ENCODE assay signal across 11 cellular contexts in genomic region chr6:92122746-92123145, GRCh38.
DNase-seq lines count a peak whose midpoint lies in the region; ATAC-seq, FAIRE-seq and TF ChIP-seq lines count a peak whose summit lies in the region.
"Had no signal": no experiment of that assay in that cellular context is flagged by ENCODE, and none has a peak within 500 bp of the region (broad histone marks: within the 10 kb centered on the region; RNA-seq: fewer than 3 reads in every experiment).

No MANE protein-coding gene starts in this region.

- H3K36me3 Mint-ChIP-seq in stimulated activated memory B cell treated with anti-CD40 and anti-IgM and Interleukin-4, amounts not matched to agents 10 μg/mL and 1 μg/mL and 100 μg/mL, for 72 hours: no peaks in the 10 kb centered on the region

- no peak for FAIRE-seq in HepG2 (lab: Jason Lieb, UNC)

- no peak for TF ChIP-seq EP300 in HepG2 (IDR thresholded peaks at IDR 0.05; ENCODE audit: low read depth in 2 of 2, low read length in 2 of 2)
- TF ChIP-seq EP300 in HepG2 (CRISPR knock-in tag; IDR thresholded peaks at IDR 0.05; ENCODE audit: borderline replicate concordance): no peak

- POLR2A ChIA-PET in HepG2 (lab: Yijun Ruan, JAX): no interaction called here

- no TSS peak for BruUV-seq in HepG2 (replicated peaks; lab: Mats Ljungman, UMichigan)

- H3K79me2 ChIP-seq in HepG2 (ENCODE audit: insufficient read depth, low read length): no peaks in the 10 kb centered on the region

- no peaks in the 10 kb centered on the region for H4K20me1 ChIP-seq in HepG2 (ENCODE audit: insufficient read depth, low read length)

- H3K36me3 ChIP-seq in RWPE2 (ENCODE audit: low read depth) (peaks cover 51% of the 10 kb centered on the region), HepG2 (replicated peaks in 1 of 2; ENCODE audit: control insufficient read depth in 1 of 2, insufficient read depth in 2 of 2, low read length in 2 of 2) (no peaks in the 10 kb centered on the region)

- H3K27ac Mint-ChIP-seq in stimulated activated memory B cell treated with anti-CD40 and anti-IgM and Interleukin-4, amounts not matched to agents 10 μg/mL and 1 μg/mL and 100 μg/mL, for 72 hours: no peak overlapping the region

- H3K9me3 ChIP-seq in RWPE2 (ENCODE audit: severe bottlenecking) (no peaks in the 10 kb centered on the region), HepG2 (ENCODE audit: low read length) (no peaks in the 10 kb centered on the region)

- peaks cover 39% of the 10 kb centered on the region for H3K4me1 ChIP-seq in RWPE2 (ENCODE audit: insufficient read depth, poor library complexity, severe bottlenecking)
- H3K4me1 ChIP-seq in HepG2 (ENCODE audit: insufficient read depth, low read length): no peaks in the 10 kb centered on the region

- no peak overlapping the region for H3K9ac ChIP-seq in HepG2 (ENCODE audit: insufficient read depth, low read depth, low read length)

- CTCF ChIA-PET in HepG2 (lab: Yijun Ruan, JAX; ENCODE audit: low intra/inter-chr PET ratio, low total read pairs): interaction anchor here (2.0 kb wide), 1 partner anchor 522 kb away, joined by 10 read pairs; no protein-coding TSS in a partner anchor

- no peak for TF ChIP-seq POLR2A in HepG2 (IDR thresholded peaks at IDR 0.05; ENCODE audit: insufficient read depth in 1 of 2, low read depth in 2 of 2, low read length in 2 of 2)

- ATAC-seq in RWPE2 (ENCODE audit: low read depth) (no peak), HepG2 (peak; percentile 63; the same call in 2 of the 3 replicates), GM21786 (IDR thresholded peaks at IDR 0.05; ENCODE audit: unreplicated experiment) (no peak), HG02678 (IDR thresholded peaks at IDR 0.05; ENCODE audit: unreplicated experiment) (no peak)
- no peak for ATAC-seq in stimulated activated memory B cell treated with anti-CD40 and anti-IgM and Interleukin-4, amounts not matched to agents 10 μg/mL and 1 μg/mL and 100 μg/mL, for 72 hours

- H3K27me3 Mint-ChIP-seq in stimulated activated memory B cell treated with anti-CD40 and anti-IgM and Interleukin-4, amounts not matched to agents 10 μg/mL and 1 μg/mL and 100 μg/mL, for 72 hours: no peaks in the 10 kb centered on the region

- peak overlapping the region; percentile 41 for H3K4me3 ChIP-seq in RWPE2 (ENCODE audit: severe bottlenecking)
- H3K4me3 ChIP-seq in HepG2 (replicated peaks in 1 of 3; ENCODE audit: insufficient read depth in 1 of 3, low read depth in 2 of 3, low read length in 3 of 3): no peak overlapping the region

- no peaks in the 10 kb centered on the region for H3K9me3 Mint-ChIP-seq in stimulated activated memory B cell treated with anti-CD40 and anti-IgM and Interleukin-4, amounts not matched to agents 10 μg/mL and 1 μg/mL and 100 μg/mL, for 72 hours

- TF ChIP-seq CTCF in RWPE2 (IDR thresholded peaks at IDR 0.05; ENCODE audit: poor library complexity, severe bottlenecking) (peak; percentile 48), HepG2 (CRISPR knock-in tag; IDR thresholded peaks at IDR 0.05) (peak; percentile 41)

- intact Hi-C loops in HepG2 (cut with micrococcal nuclease; ENCODE audit: unreplicated experiment): loop anchor here (1.0 to 5.0 kb wide), 2 partner anchors 522 to 655 kb away; no protein-coding TSS in a partner anchor

- H3K27me3 ChIP-seq in RWPE2 (ENCODE audit: insufficient read depth, poor library complexity, severe bottlenecking) (no peaks in the 10 kb centered on the region), HepG2 (ENCODE audit: control insufficient read depth in 1 of 2, insufficient read depth in 2 of 2, low read length in 2 of 2) (no peaks in the 10 kb centered on the region)

- in situ Hi-C loops in HepG2 (cut with HindIII; ENCODE audit: extremely low pct_ligation_motif_present, low pct_unique_long_range_greater_than_20kb): loop anchor here (10.0 kb wide), 1 partner anchor 522 kb away; no protein-coding TSS in a partner anchor

- no peak overlapping the region for H2AFZ ChIP-seq in HepG2 (ENCODE audit: low read length)

- H3K4me1 Mint-ChIP-seq in stimulated activated memory B cell treated with anti-CD40 and anti-IgM and Interleukin-4, amounts not matched to agents 10 μg/mL and 1 μg/mL and 100 μg/mL, for 72 hours: no peaks in the 10 kb centered on the region

- H3K27ac ChIP-seq in RWPE2 (ENCODE audit: poor library complexity, severe bottlenecking): peak overlapping the region; percentile 97
- no peak overlapping the region for H3K27ac ChIP-seq in HepG2 (ENCODE audit: extremely low read length, insufficient read depth, low read length)

- no peak overlapping the region for H3K4me2 ChIP-seq in HepG2 (ENCODE audit: low read depth, low read length)

- DNase-seq in COLO829 (ENCODE audit: low spot score) (peak; percentile 2), Kasumi-1 (lab: John Stamatoyannopoulos, UW) (peak; percentile 42 to 56), RWPE2 (ENCODE audit: low spot score) (no peak), HepG2 (ENCODE audit: low spot score) (peak; percentile 11)
- no peak for DNase-seq in stimulated activated CD4-positive, alpha-beta T cell treated with anti-CD3 and anti-CD28 coated beads, Interleukin-4, amount 100 ng/mL, for 4 hours
- DNase-seq: foreskin fibroblast, retina, substantia nigra had no signal

- no peak overlapping the region for H3K4me3 Mint-ChIP-seq in stimulated activated memory B cell treated with anti-CD40 and anti-IgM and Interleukin-4, amounts not matched to agents 10 μg/mL and 1 μg/mL and 100 μg/mL, for 72 hours

- 4% methylated on average over 3 of the region's 3 CpGs for WGBS in HepG2 (ENCODE audit: low lambda C conversion rate)

- no peak for TF ChIP-seq RAD21 in HepG2 (CRISPR knock-in tag; IDR thresholded peaks at IDR 0.05)

TF ChIP-seq in HepG2, 621 proteins besides CTCF, POLR2A, EP300 and RAD21:
- no peak for TF ChIP-seq JUNB (CRISPR knock-in tag; IDR thresholded peaks at IDR 0.05; ENCODE audit: borderline replicate concordance)
- TF ChIP-seq ZNF276 (CRISPR knock-in tag; IDR thresholded peaks at IDR 0.05; ENCODE audit: low read depth): no peak
- TF ChIP-seq SMC3 (IDR thresholded peaks at IDR 0.05; ENCODE audit: low read length): peak; percentile 31; the same call in 1 of the 2 replicates
- peak; percentile 55 for TF ChIP-seq STAG1 (CRISPR knock-in tag; IDR thresholded peaks at IDR 0.05)
- TF ChIP-seq ZBTB46 (CRISPR knock-in tag; IDR thresholded peaks at IDR 0.05; ENCODE audit: borderline replicate concordance): no peak
TF ChIP-seq in HepG2: peak in this region for 2.

Comparison
In these comparisons a context has a peak if more than half of its experiments do, and no peak if none do; other contexts are left out.
1. DNase-seq: peak in COLO829 (single experiment), Kasumi-1 (2 of 2) and HepG2 (single experiment); none in RWPE2 (single experiment) and stimulated activated CD4-positive, alpha-beta T cell treated with anti-CD3 and anti-CD28 coated beads, Interleukin-4, amount 100 ng/mL, for 4 hours (0 of 2).